ENCODE assay signal across 22 cellular contexts in genomic region chr1:15959847-15960446, GRCh38. TPM values are rescaled to one million over a fixed set of nuclear protein-coding genes. Genes with fewer than 3 reads are reported as not detected.
A peak's percentile ranks its signal among the peaks of the same experiment; 100 is the strongest.
DNase-seq lines count a peak whose midpoint lies in the region; ATAC-seq lines count a peak whose summit lies in the region.
"Had no signal": no experiment of that assay in that cellular context is flagged by ENCODE, and none has a peak within 500 bp of the region (broad histone marks: within the 10 kb centered on the region; RNA-seq: fewer than 3 reads in every experiment).

No MANE protein-coding gene starts in this region.

- no peak for DNase-seq in activated CD4-positive, CD25-positive, alpha-beta regulatory T cell (lab: John Stamatoyannopoulos, UW)
- no peak for DNase-seq in CD4-positive, alpha-beta memory T cell
- peak; percentile 56 for DNase-seq in activated naive CD4-positive, alpha-beta T cell treated with anti-CD3 and anti-CD28 coated beads, Interleukin-2, amount 50 U/mL, for 16 hours
- peak; percentile 61 for DNase-seq in stimulated activated CD4-positive, alpha-beta T cell treated with anti-CD3 and anti-CD28 coated beads, Interleukin-15, amount 100 ng/mL, for 24 hours
- DNase-seq: 8988T, adrenal gland, dorsolateral prefrontal cortex, NCI-H1092 treated with DMSO at 0.1 percent for 48 hours, NCI-H2171, ovary, transverse colon had no signal

- no peak overlapping the region for H3K4me3 ChIP-seq in CD4-positive, alpha-beta memory T cell (ENCODE audit: low read length in 2 of 2)
- H3K4me3 ChIP-seq: adrenal gland, cardiac muscle cell, dorsolateral prefrontal cortex, esophagus muscularis mucosa, ovary, transverse colon had no signal

- POLR2A ChIA-PET in CD4-positive, alpha-beta memory T cell (lab: Charles Lee; ENCODE audit: partially characterized antibody): no interaction called here

- no peak overlapping the region for H3K27ac ChIP-seq in CD4-positive, alpha-beta memory T cell (ENCODE audit: low read depth, low read length)
- H3K27ac ChIP-seq: adrenal gland, C4-2B, cardiac muscle cell, KMS-11, ovary, transverse colon had no signal

- peak; percentile 30 to 31 for ATAC-seq in activated CD4-positive, CD25-positive, alpha-beta regulatory T cell treated with anti-CD3 and anti-CD28 coated beads, Interleukin-2, amount 50 U/mL, for 24 hours
- ATAC-seq in GM21447 (IDR thresholded peaks at IDR 0.05; ENCODE audit: unreplicated experiment): no peak
- no peak for ATAC-seq in HG03460 (IDR thresholded peaks at IDR 0.05; ENCODE audit: unreplicated experiment)
- ATAC-seq in HG03469 (IDR thresholded peaks at IDR 0.05; ENCODE audit: unreplicated experiment): no peak
- ATAC-seq: sciatic nerve had no signal

- H3K4me1 Mint-ChIP-seq in CD4-positive, alpha-beta memory T cell: peaks cover 38 to 84% (median 59%) of the 10 kb centered on the region in 4 donors

- H3K27ac Mint-ChIP-seq in CD4-positive, alpha-beta memory T cell: peak overlapping the region in 6 of 7 donors; percentile 43 to 82 (median 65)

- no peaks in the 10 kb centered on the region for H3K9me3 Mint-ChIP-seq in CD4-positive, alpha-beta memory T cell

- H3K27me3 ChIP-seq in CD4-positive, alpha-beta memory T cell (ENCODE audit: insufficient read depth, low read length): no peaks in the 10 kb centered on the region
- H3K27me3 ChIP-seq: adrenal gland, cardiac muscle cell, dorsolateral prefrontal cortex, esophagus muscularis mucosa, ovary, transverse colon had no signal

- H3K4me1 ChIP-seq in CD4-positive, alpha-beta memory T cell (ENCODE audit: insufficient read depth, low read length): peaks cover 47% of the 10 kb centered on the region

- H3K27me3 Mint-ChIP-seq in CD4-positive, alpha-beta memory T cell: no peaks in the 10 kb centered on the region

- H3K4me3 Mint-ChIP-seq in CD4-positive, alpha-beta memory T cell: peak overlapping the region in 2 of 8 donors; percentile 37 to 39

- CTCF ChIA-PET in CD4-positive, alpha-beta memory T cell (lab: Charles Lee; ENCODE audit: partially characterized antibody): interaction anchor here (0.7 to 1.2 kb wide), 2 partner anchors 9 to 15 kb away, joined by 3 read pairs; no protein-coding TSS in a partner anchor

- H3K36me3 Mint-ChIP-seq in CD4-positive, alpha-beta memory T cell: peaks cover 8 to 12% of the 10 kb centered on the region in 2 donors

- H3K9me3 ChIP-seq in CD4-positive, alpha-beta memory T cell (ENCODE audit: control insufficient read depth in 1 of 2, low read length in 2 of 2): no peaks in the 10 kb centered on the region
- H3K9me3 ChIP-seq: adrenal gland, esophagus muscularis mucosa, ovary, transverse colon had no signal

- intact Hi-C loops in CD4-positive, alpha-beta memory T cell (cut with micrococcal nuclease): no loop called here

- peaks cover 6% of the 10 kb centered on the region for H3K36me3 ChIP-seq in CD4-positive, alpha-beta memory T cell (ENCODE audit: insufficient read depth, low read length)
- H3K36me3 ChIP-seq: adrenal gland, cardiac muscle cell, ovary, transverse colon had no signal

RNA-seq across cellular contexts. Expression of gene ZBTB17, which starts 16.0 kb away (rescaled TPM):
- 10 to 100 TPM; 52.6 to 61.0 TPM for total RNA-seq in CD4-positive, alpha-beta memory T cell
- polyA plus RNA-seq in CD4-positive, alpha-beta memory T cell: 10 to 100 TPM in 1 of 2 donors, 1 to 10 TPM in 1; 5.2 to 24.3 TPM

RNA-seq across cellular contexts. Expression of gene SRARP, which starts 44.1 kb away (rescaled TPM):
- total RNA-seq in CD4-positive, alpha-beta memory T cell: not detected
- polyA plus RNA-seq in CD4-positive, alpha-beta memory T cell: not detected
- total RNA-seq: adrenal gland, esophagus muscularis mucosa, H1, liver, ovary, transverse colon had no signal
- polyA plus RNA-seq: adrenal gland, cardiac muscle cell, H1, ovary had no signal

RNA-seq across cellular contexts. Expression of gene HSPB7, which starts 57.9 kb away (rescaled TPM):
- not detected for total RNA-seq in CD4-positive, alpha-beta memory T cell
- polyA plus RNA-seq in CD4-positive, alpha-beta memory T cell: not detected
- total RNA-seq: H1 had no signal
- polyA plus RNA-seq: H1 had no signal

Comparison
In these comparisons a context has a peak if more than half of its experiments do, and no peak if none do; other contexts are left out.
1. ATAC-seq: peak in activated CD4-positive, CD25-positive, alpha-beta regulatory T cell treated with anti-CD3 and anti-CD28 coated beads, Interleukin-2, amount 50 U/mL, for 24 hours (2 of 2); none in GM21447 (single experiment), HG03460 (single experiment) and HG03469 (single experiment).
2. DNase-seq: peak in activated naive CD4-positive, alpha-beta T cell treated with anti-CD3 and anti-CD28 coated beads, Interleukin-2, amount 50 U/mL, for 16 hours (single experiment) and stimulated activated CD4-positive, alpha-beta T cell treated with anti-CD3 and anti-CD28 coated beads, Interleukin-15, amount 100 ng/mL, for 24 hours (single experiment); none in activated CD4-positive, CD25-positive, alpha-beta regulatory T cell (0 of 4) and CD4-positive, alpha-beta memory T cell (0 of 5).